ENCODE assay signal across 8 cellular contexts in the genomic region with DNA sequence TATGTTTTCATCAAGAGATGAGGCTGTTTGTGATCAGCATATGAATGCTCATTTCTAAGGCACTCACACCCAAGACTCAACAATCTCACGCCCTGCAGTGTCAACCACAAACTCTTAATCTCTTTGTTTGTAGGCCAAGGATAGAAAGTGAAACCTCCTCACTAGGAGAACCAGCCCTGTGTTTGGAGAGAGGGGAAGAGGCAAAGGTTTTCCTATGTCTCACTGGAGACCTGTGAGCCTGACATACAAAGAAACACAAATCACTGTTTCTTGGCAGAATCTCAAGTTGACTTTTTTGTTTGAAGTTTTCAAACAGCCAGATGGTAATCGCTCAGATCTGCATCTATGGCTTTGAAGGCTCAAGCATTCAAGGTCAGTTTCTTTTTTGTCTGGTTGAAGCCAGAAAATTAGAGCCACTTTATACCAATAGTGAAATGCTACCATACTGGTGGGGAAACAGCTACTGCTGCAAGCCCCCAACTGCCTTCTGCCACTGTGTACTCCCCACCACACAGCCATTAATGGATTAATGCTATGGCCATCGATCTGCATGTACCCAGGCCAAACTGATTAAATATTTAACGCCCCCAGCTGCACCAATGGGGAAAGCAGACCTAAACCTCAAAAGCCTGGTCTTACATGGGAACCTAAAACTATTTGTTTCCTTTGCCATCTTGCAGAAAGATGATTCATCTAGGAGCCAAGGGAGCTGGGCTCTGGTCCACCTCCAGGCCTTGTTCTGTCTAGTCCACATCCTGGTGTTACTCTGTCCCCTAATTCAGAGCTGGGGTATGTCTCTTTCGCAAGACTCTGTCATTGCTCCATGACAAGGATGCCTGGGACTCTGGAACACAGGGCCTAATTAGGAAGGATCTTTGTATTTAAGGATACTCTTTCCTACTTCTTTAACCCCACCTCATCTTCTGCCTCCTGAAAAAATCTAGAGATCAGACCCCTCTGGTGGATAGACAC. TPM values are rescaled to one million over a fixed set of nuclear protein-coding genes. Genes with fewer than 3 reads are reported as not detected.
A peak's percentile ranks its signal among the peaks of the same experiment; 100 is the strongest.
DNase-seq lines count a peak whose midpoint lies in the region; ATAC-seq, FAIRE-seq and TF ChIP-seq lines count a peak whose summit lies in the region.

No MANE protein-coding gene starts in this region.

- H3K27ac ChIP-seq in SJSA1 (0 out of 2 replicates have a peak overlapping the region, but pooled peaks have one; percentile 3), aorta (ENCODE audit: low read depth in 1 of 2, low read length in 2 of 2) (no peak overlapping the region)

- H3K4me3 Mint-ChIP-seq in HFFc6, result peak overlapping the region; percentile 36; the same call in 1 of the 2 replicates
- H3K4me3 Mint-ChIP-seq in glutamatergic neuron (ENCODE audit: unreplicated experiment), result no peak overlapping the region

- DNase-seq in GM12892 (ENCODE audit: insufficient read length) (peak; percentile 31), HFFc6 (peak; percentile 63), SJSA1 (ENCODE audit: low read depth in 1 of 2, low spot score in 2 of 2) (peak in 1 of 2 experiments; percentile 60), erythroblast (lab: John Stamatoyannopoulos, UW) (peak; percentile 29 to 58), hypothalamus (lab: John Stamatoyannopoulos, UW) (no peak), aorta (no peak), glutamatergic neuron (no peak)
- DNase-seq in stimulated activated CD8-positive, alpha-beta memory T cell treated with anti-CD3 and anti-CD28 coated beads, Interleukin-12 subunit alpha, Interleukin-12 subunit beta, amount 100 ng/mL, for 1 hour (ENCODE audit: low read depth), result peak; percentile 7

- no peak for TF ChIP-seq CTCF in HFFc6 (IDR thresholded peaks at IDR 0.05)
- TF ChIP-seq CTCF in glutamatergic neuron (IDR thresholded peaks at IDR 0.05; ENCODE audit: partially characterized antibody, unreplicated experiment), result no peak

- H3K4me1 Mint-ChIP-seq in HFFc6 (ENCODE audit: low read depth) (peaks cover 28% of the 10 kb centered on the region), glutamatergic neuron (ENCODE audit: low read depth, unreplicated experiment) (peaks cover 2% of the 10 kb centered on the region)

- H3K27me3 Mint-ChIP-seq in HFFc6 (ENCODE audit: insufficient read depth) (peaks cover 6% of the 10 kb centered on the region), glutamatergic neuron (ENCODE audit: unreplicated experiment) (peaks cover 6% of the 10 kb centered on the region)

- H3K9me3 Mint-ChIP-seq in HFFc6 (no peaks in the 10 kb centered on the region), glutamatergic neuron (ENCODE audit: unreplicated experiment) (peaks cover 4% of the 10 kb centered on the region)

- no peak overlapping the region for H3K4me3 ChIP-seq in SJSA1
- no peak overlapping the region for H3K4me3 ChIP-seq in aorta (ENCODE audit: low read length in 2 of 2)

- H3K27me3 ChIP-seq in SJSA1 (replicated peaks), result no peaks in the 10 kb centered on the region
- peaks cover 0 to 2% of the 10 kb centered on the region in 2 donors for H3K27me3 ChIP-seq in aorta (ENCODE audit: control insufficient read depth in 1 of 2, insufficient read depth in 2 of 2, low read length in 1 of 2)

- H3K27ac Mint-ChIP-seq in HFFc6, result peak overlapping the region; percentile 66
- no peak overlapping the region for H3K27ac Mint-ChIP-seq in glutamatergic neuron (ENCODE audit: unreplicated experiment)

- 82 to 84% methylated on average over 5 of the region's 5 CpGs for WGBS in aorta, 2 donors

- H3K36me3 ChIP-seq in SJSA1 (no peaks in the 10 kb centered on the region), aorta (ENCODE audit: control insufficient read depth in 1 of 2, insufficient read depth in 2 of 2, low read length in 1 of 2) (no peaks in the 10 kb centered on the region)

- no peak for ATAC-seq in aorta (ENCODE audit: low FRiP score)

- H3K4me1 ChIP-seq in SJSA1 (replicated peaks) (peaks cover 15% of the 10 kb centered on the region), aorta (ENCODE audit: control insufficient read depth in 1 of 2, insufficient read depth in 2 of 2, low read length in 2 of 2) (no peaks in the 10 kb centered on the region)

- intact Hi-C loops in aorta (cut with DNase I), result no loop called here

- H3K36me3 Mint-ChIP-seq in HFFc6 (ENCODE audit: low read depth) (0 out of 2 replicates have a peak, but pooled peaks cover 4% of the 10 kb centered on the region), glutamatergic neuron (ENCODE audit: unreplicated experiment) (peaks cover 5% of the 10 kb centered on the region)

- peak; percentile 64 for FAIRE-seq in GM12892 (lab: Jason Lieb, UNC)

- TF ChIP-seq POLR2A in GM12892 (IDR thresholded peaks at IDR 0.05; ENCODE audit: low read depth, low read length), result no peak
- no peak for TF ChIP-seq POLR2A in erythroblast (IDR thresholded peaks at IDR 0.05; ENCODE audit: low read length)

- H3K9me3 ChIP-seq in SJSA1 (replicated peaks) (no peaks in the 10 kb centered on the region), aorta (ENCODE audit: control insufficient read depth, low read length) (no peaks in the 10 kb centered on the region)

RNA-seq across cellular contexts. Expression of a gene that starts 16.3 kb away (rescaled TPM):
- polyA plus RNA-seq in GM12892 (2012; ENCODE audit: missing spikeins), result 0.83 TPM
- 1 to 10 TPM in 2 of 6 experiments, under 1 TPM in 4; 0.50 to 1.5 (median 0.88) TPM for total RNA-seq in HFFc6 (2021; fragmentation: NEBNext Ultra II Directional; extraction: Animal tissue kit (Norgen Biotek cat#: 25700))
- total RNA-seq in SJSA1 (2014; rRNA removed; shearing (Covaris generic)), result 2.1 TPM in 1 of 2 replicates, not detected in the other
- total RNA-seq in aorta, result 1 to 10 TPM in 1 of 2 donors, under 1 TPM in 1; 0.48 to 1.2 TPM
- polyA plus RNA-seq in aorta, result 10 to 100 TPM in 1 of 2 donors, 1 to 10 TPM in 1; 1.0 to 25.5 TPM
- 1.7 TPM for total RNA-seq in glutamatergic neuron (ENCODE audit: unreplicated experiment)

RNA-seq across cellular contexts. Expression of a gene that starts 28.4 kb away (rescaled TPM):
- polyA plus RNA-seq in GM12892 (2012; ENCODE audit: missing spikeins), result 0.78 TPM
- not detected for total RNA-seq in HFFc6 (2021; fragmentation: NEBNext Ultra II Directional; extraction: Animal tissue kit (Norgen Biotek cat#: 25700))
- total RNA-seq in SJSA1 (2014; rRNA removed; shearing (Covaris generic)), result 0.18 TPM in 1 of 2 replicates, not detected in the other
- total RNA-seq in aorta (under 1 TPM in 1 of 2 donors, not detected in 1; 0.30 TPM), glutamatergic neuron (ENCODE audit: unreplicated experiment) (not detected)
- 1 to 10 TPM in 1 of 2 donors, not detected in 1; 1.0 TPM for polyA plus RNA-seq in aorta

Comparison
In these comparisons a context has a peak if more than half of its experiments do, and no peak if none do; other contexts are left out.
1. DNase-seq: peak in GM12892 (single experiment), HFFc6 (single experiment), erythroblast (2 of 2) and stimulated activated CD8-positive, alpha-beta memory T cell treated with anti-CD3 and anti-CD28 coated beads, Interleukin-12 subunit alpha, Interleukin-12 subunit beta, amount 100 ng/mL, for 1 hour (single experiment); none in hypothalamus (0 of 51), aorta (0 of 2) and glutamatergic neuron (single experiment).